27 cellular contexts compared by ENCODE assay signal in genomic region chr6:133206942-133207341, GRCh38. TPM values are rescaled to one million over a fixed set of nuclear protein-coding genes. Genes with fewer than 3 reads are reported as not detected.
"Had no signal": no experiment of that assay in that cellular context is flagged by ENCODE, and none has a peak within 500 bp of the region (broad histone marks: within the 10 kb centered on the region; RNA-seq: fewer than 3 reads in every experiment).

No MANE protein-coding gene starts in this region.

- H3K27me3 Mint-ChIP-seq: natural killer cell treated with Interleukin-12 subunit alpha and Interleukin-12 subunit beta and Interleukin-15 and Interleukin-18, amount 100 ng/mL, for 72 hours; progenitor cell of endocrine pancreas had no signal

- H3K36me3 Mint-ChIP-seq: immature natural killer cell; memory B cell; naive thymus-derived CD4-positive, alpha-beta T cell; natural killer cell treated with Interleukin-12 subunit alpha and Interleukin-12 subunit beta and Interleukin-15 and Interleukin-18, amount 100 ng/mL, for 72 hours; stimulated activated naive B cell treated with anti-CD40 and anti-IgM and Interleukin-4, amounts not matched to agents 10 μg/mL and 1 μg/mL and 100 μg/mL, for 72 hours had no signal

- H3K27ac Mint-ChIP-seq: immature natural killer cell; memory B cell; naive thymus-derived CD4-positive, alpha-beta T cell; natural killer cell treated with Interleukin-12 subunit alpha and Interleukin-12 subunit beta and Interleukin-15 and Interleukin-18, amount 100 ng/mL, for 72 hours; progenitor cell of endocrine pancreas; stimulated activated naive B cell treated with anti-CD40 and anti-IgM and Interleukin-4, amounts not matched to agents 10 μg/mL and 1 μg/mL and 100 μg/mL, for 72 hours had no signal

- H3K79me2 ChIP-seq: parathyroid adenoma had no signal

- ATAC-seq: mucosa of descending colon; naive thymus-derived CD4-positive, alpha-beta T cell; natural killer cell treated with Interleukin-12 subunit alpha and Interleukin-12 subunit beta and Interleukin-15 and Interleukin-18, amount 100 ng/mL, for 72 hours; right cardiac atrium; sciatic nerve; stimulated activated naive B cell treated with anti-CD40 and anti-IgM and Interleukin-4, amounts not matched to agents 10 μg/mL and 1 μg/mL and 100 μg/mL, for 72 hours; stimulated activated naive CD8-positive, alpha-beta T cell treated with anti-CD3 and anti-CD28 coated beads, Interleukin-15, Interleukin-2, amounts not matched to agents 100 U/mL and 50 U/mL, for 24 hours had no signal

- H3K27ac ChIP-seq: left ventricle myocardium inferior, neutrophil, parathyroid adenoma, skin epidermis, stomach, testis, thyroid gland, transverse colon, upper lobe of left lung had no signal

- DNase-seq: hypothalamus; immature natural killer cell; left ventricle myocardium inferior; midbrain; mucosa of descending colon; naive thymus-derived CD4-positive, alpha-beta T cell; occipital lobe; retina; right cardiac atrium; stimulated activated CD4-positive, alpha-beta T cell treated with anti-CD3 and anti-CD28 coated beads, Interleukin-12 subunit alpha, Interleukin-12 subunit beta, amount 100 ng/mL, for 4 hours; stimulated activated CD4-positive, alpha-beta T cell treated with anti-CD3 and anti-CD28 coated beads, Interleukin-15, amount 100 ng/mL, for 24 hours; stimulated activated CD4-positive, alpha-beta T cell treated with anti-CD3 and anti-CD28 coated beads, Interleukin-2, amount 100 ng/mL, for 24 hours; stimulated activated CD4-positive, alpha-beta T cell treated with anti-CD3 and anti-CD28 coated beads, Interleukin-4, amount 100 ng/mL, for 1 hour; stimulated activated naive B cell treated with anti-CD40 and anti-IgM and Interleukin-4, amounts not matched to agents 10 μg/mL and 1 μg/mL and 100 μg/mL, for 72 hours; stimulated activated naive CD8-positive, alpha-beta T cell treated with anti-CD3 and anti-CD28 coated beads, Interleukin-15, Interleukin-2, amounts not matched to agents 100 U/mL and 50 U/mL, for 24 hours; stomach; testis; thyroid gland; transverse colon; upper lobe of left lung had no signal

- H3K9ac ChIP-seq: parathyroid adenoma had no signal

- H3K4me1 ChIP-seq: parathyroid adenoma, stomach, testis, thyroid gland, transverse colon, upper lobe of left lung had no signal

- H3K36me3 ChIP-seq: left ventricle myocardium inferior, neutrophil, stomach, thyroid gland, transverse colon, upper lobe of left lung had no signal

- H3K4me1 Mint-ChIP-seq: immature natural killer cell; memory B cell; naive thymus-derived CD4-positive, alpha-beta T cell; stimulated activated naive B cell treated with anti-CD40 and anti-IgM and Interleukin-4, amounts not matched to agents 10 μg/mL and 1 μg/mL and 100 μg/mL, for 72 hours had no signal

- H3K27me3 ChIP-seq: neutrophil, stomach, testis, thyroid gland, transverse colon, upper lobe of left lung had no signal

- H2AFZ ChIP-seq: parathyroid adenoma had no signal

- H3K4me3 ChIP-seq: left ventricle myocardium inferior, mucosa of descending colon, skin epidermis, stomach, testis, thyroid gland, transverse colon, upper lobe of left lung had no signal

- H3K4me3 Mint-ChIP-seq: immature natural killer cell; memory B cell; naive thymus-derived CD4-positive, alpha-beta T cell; natural killer cell treated with Interleukin-12 subunit alpha and Interleukin-12 subunit beta and Interleukin-15 and Interleukin-18, amount 100 ng/mL, for 72 hours; stimulated activated naive B cell treated with anti-CD40 and anti-IgM and Interleukin-4, amounts not matched to agents 10 μg/mL and 1 μg/mL and 100 μg/mL, for 72 hours had no signal

- H3K9me3 ChIP-seq: neutrophil, testis, thyroid gland, transverse colon, upper lobe of left lung had no signal

RNA-seq across cellular contexts. Expression of gene EYA4, which starts 34.2 kb away (rescaled TPM):
- total RNA-seq: naive thymus-derived CD4-positive, alpha-beta T cell; natural killer cell treated with Interleukin-12 subunit alpha and Interleukin-12 subunit beta and Interleukin-15 and Interleukin-18, amount 100 ng/mL, for 72 hours had no signal
- polyA plus RNA-seq: immature natural killer cell; naive thymus-derived CD4-positive, alpha-beta T cell had no signal
